1 cellular context compared by ENCODE assay signal in the genomic region with DNA sequence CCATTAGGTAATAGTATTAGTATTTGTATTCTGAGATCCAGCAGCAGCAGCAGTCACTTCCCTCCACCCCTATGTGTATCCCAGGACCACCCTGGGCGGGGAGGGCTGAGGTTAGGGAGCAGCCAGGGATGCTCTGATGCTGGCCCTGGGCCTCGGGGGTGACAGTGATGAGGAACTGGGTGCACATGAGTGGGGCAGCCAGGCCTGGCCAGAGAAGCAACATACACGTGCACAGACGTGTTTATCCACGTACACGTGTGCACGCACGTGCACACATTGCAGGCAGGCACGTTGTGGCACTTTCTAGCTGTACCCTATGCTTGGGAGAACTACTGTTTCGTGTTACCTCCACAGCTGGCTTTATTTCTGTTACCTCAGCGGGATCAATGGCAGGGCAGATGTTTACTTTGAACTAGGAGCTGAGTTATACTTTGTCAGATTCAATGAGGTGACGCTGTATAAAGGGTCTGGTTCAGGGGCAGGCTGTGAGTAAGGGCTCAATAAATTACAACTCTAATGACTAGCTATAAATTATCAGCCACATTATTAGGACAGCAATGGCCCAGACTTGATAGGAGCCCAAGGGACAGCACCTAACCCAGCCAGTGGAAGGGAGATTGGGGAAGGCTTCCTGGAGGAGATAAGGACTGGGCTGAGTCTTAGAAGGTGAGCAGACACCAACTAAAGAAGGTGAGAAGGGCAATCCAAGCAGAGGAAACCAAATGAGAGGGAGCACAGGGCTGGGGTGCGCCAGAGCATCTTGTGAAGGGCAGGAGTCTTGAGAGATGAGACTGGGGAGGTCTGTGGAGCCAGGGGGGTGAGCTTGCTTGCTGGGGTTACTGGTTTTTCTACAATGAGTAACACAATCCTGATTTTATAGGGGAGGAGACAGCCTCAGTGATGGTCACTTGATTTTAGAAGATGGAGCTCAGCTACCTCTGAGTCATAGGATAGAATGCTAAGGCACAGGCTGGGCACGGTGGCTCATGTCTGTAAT.
TF ChIP-seq lines count a peak whose summit lies in the region.

No MANE protein-coding gene starts in this region.

TF ChIP-seq in SK-N-SH treated with all-trans-retinoic acid at 6 μM for 48 hours, 23 proteins besides CTCF, POLR2A, EP300 and RAD21:
- TF ChIP-seq, protein P1, sequence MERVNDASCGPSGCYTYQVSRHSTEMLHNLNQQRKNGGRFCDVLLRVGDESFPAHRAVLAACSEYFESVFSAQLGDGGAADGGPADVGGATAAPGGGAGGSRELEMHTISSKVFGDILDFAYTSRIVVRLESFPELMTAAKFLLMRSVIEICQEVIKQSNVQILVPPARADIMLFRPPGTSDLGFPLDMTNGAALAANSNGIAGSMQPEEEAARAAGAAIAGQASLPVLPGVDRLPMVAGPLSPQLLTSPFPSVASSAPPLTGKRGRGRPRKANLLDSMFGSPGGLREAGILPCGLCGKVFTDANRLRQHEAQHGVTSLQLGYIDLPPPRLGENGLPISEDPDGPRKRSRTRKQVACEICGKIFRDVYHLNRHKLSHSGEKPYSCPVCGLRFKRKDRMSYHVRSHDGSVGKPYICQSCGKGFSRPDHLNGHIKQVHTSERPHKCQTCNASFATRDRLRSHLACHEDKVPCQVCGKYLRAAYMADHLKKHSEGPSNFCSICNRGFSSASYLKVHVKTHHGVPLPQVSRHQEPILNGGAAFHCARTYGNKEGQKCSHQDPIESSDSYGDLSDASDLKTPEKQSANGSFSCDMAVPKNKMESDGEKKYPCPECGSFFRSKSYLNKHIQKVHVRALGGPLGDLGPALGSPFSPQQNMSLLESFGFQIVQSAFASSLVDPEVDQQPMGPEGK (CRISPR knock-in tag; IDR thresholded peaks at IDR 0.05; ENCODE audit: borderline replicate concordance), result no peak
- TF ChIP-seq ZFP3 (CRISPR knock-in tag; IDR thresholded peaks at IDR 0.05), result no peak
- TF ChIP-seq, protein P2, sequence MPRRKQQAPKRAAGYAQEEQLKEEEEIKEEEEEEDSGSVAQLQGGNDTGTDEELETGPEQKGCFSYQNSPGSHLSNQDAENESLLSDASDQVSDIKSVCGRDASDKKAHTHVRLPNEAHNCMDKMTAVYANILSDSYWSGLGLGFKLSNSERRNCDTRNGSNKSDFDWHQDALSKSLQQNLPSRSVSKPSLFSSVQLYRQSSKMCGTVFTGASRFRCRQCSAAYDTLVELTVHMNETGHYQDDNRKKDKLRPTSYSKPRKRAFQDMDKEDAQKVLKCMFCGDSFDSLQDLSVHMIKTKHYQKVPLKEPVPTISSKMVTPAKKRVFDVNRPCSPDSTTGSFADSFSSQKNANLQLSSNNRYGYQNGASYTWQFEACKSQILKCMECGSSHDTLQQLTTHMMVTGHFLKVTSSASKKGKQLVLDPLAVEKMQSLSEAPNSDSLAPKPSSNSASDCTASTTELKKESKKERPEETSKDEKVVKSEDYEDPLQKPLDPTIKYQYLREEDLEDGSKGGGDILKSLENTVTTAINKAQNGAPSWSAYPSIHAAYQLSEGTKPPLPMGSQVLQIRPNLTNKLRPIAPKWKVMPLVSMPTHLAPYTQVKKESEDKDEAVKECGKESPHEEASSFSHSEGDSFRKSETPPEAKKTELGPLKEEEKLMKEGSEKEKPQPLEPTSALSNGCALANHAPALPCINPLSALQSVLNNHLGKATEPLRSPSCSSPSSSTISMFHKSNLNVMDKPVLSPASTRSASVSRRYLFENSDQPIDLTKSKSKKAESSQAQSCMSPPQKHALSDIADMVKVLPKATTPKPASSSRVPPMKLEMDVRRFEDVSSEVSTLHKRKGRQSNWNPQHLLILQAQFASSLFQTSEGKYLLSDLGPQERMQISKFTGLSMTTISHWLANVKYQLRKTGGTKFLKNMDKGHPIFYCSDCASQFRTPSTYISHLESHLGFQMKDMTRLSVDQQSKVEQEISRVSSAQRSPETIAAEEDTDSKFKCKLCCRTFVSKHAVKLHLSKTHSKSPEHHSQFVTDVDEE (CRISPR knock-in tag; IDR thresholded peaks at IDR 0.05), result no peak
- no peak for TF ChIP-seq ARNTL (CRISPR knock-in tag; IDR thresholded peaks at IDR 0.05; ENCODE audit: borderline replicate concordance, low read depth)
- TF ChIP-seq ZC3H10 (CRISPR knock-in tag; IDR thresholded peaks at IDR 0.05), result no peak
- TF ChIP-seq, protein P3, sequence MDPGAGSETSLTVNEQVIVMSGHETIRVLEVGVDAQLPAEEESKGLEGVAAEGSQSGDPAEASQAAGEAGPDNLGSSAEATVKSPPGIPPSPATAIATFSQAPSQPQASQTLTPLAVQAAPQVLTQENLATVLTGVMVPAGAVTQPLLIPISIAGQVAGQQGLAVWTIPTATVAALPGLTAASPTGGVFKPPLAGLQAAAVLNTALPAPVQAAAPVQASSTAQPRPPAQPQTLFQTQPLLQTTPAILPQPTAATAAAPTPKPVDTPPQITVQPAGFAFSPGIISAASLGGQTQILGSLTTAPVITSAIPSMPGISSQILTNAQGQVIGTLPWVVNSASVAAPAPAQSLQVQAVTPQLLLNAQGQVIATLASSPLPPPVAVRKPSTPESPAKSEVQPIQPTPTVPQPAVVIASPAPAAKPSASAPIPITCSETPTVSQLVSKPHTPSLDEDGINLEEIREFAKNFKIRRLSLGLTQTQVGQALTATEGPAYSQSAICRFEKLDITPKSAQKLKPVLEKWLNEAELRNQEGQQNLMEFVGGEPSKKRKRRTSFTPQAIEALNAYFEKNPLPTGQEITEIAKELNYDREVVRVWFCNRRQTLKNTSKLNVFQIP (CRISPR knock-in tag; IDR thresholded peaks at IDR 0.05; ENCODE audit: borderline replicate concordance, low read depth), result no peak
- TF ChIP-seq ZNF8 (CRISPR knock-in tag; IDR thresholded peaks at IDR 0.05), result no peak
- TF ChIP-seq ZNF565 (CRISPR knock-in tag; conservative IDR thresholded peaks at IDR 0.05; ENCODE audit: low read depth), result no peak
- no peak for TF ChIP-seq RARB (CRISPR knock-in tag; IDR thresholded peaks at IDR 0.05)
- no peak for TF ChIP-seq OSR1 (CRISPR knock-in tag; IDR thresholded peaks at IDR 0.05)
